In the genomic region with DNA sequence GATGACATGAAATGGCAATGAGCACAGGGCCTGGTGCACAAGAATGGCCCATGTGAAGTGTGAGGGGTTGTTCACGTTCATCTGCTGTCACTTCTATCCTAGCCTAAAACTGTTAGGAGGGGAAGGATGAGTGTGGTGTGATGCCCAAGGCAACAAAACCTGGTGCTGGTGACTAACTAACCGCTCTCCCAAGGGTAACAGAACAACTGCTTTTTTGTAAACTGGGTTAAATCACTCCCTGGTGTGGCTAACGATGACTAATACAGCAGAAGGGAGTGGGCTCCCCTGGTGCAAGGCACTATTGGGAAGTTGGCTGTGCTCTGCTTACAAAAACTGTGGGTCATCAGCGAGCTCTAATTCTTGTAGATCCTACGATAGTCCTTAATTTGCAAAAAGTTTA, we compare ENCODE assay signal across 8 cellular contexts.
DNase-seq lines count a peak whose midpoint lies in the region; ATAC-seq, FAIRE-seq and TF ChIP-seq lines count a peak whose summit lies in the region.

No MANE protein-coding gene starts in this region.

- ATAC-seq in HG02642 (IDR thresholded peaks at IDR 0.05; ENCODE audit: poor library complexity, unreplicated experiment) (peak; percentile 45), lower lobe of right lung (peak; percentile 76 to 83)

- DNase-seq in GM12892 (ENCODE audit: insufficient read length), result no peak
- peak; percentile 71 to 81 for DNase-seq in SJCRH30
- peak; percentile 47 for DNase-seq in lower lobe of right lung
- DNase-seq in activated effector memory CD4-positive, alpha-beta T cell treated with Interleukin-2 at 50 U/mL for 16 hours, result no peak
- no peak for DNase-seq in glomerular visceral epithelial cell (ENCODE audit: extremely low spot score)
- DNase-seq in GF-D8 (lab: John Stamatoyannopoulos, UW), result no peak
- DNase-seq in activated naive CD4-positive, alpha-beta T cell treated with anti-CD3 and anti-CD28 coated beads, Interleukin-2, amount 10 ng/mL, durations not matched to agents 7 days and 5 days, result no peak

- TF ChIP-seq CTCF in lower lobe of right lung (IDR thresholded peaks at IDR 0.05), result no peak

- H3K27ac Mint-ChIP-seq in activated naive CD4-positive, alpha-beta T cell treated with anti-CD3 and anti-CD28 coated beads, Interleukin-2, amount 10 ng/mL, durations not matched to agents 7 days and 5 days, result no peak overlapping the region

- CTCF ChIA-PET in activated naive CD4-positive, alpha-beta T cell treated with anti-CD3 and anti-CD28 coated beads, Interleukin-2, amount 10 ng/mL, durations not matched to agents 7 days and 5 days (lab: Charles Lee), result no interaction called here

- H3K27ac ChIP-seq in SJCRH30 (no peak overlapping the region; the same call in 1 of the 2 replicates), lower lobe of right lung (peak overlapping the region; percentile 27)

- H3K4me3 ChIP-seq in SJCRH30 (no peak overlapping the region), lower lobe of right lung (no peak overlapping the region)

- H3K9me3 ChIP-seq in SJCRH30 (replicated peaks) (no peaks in the 10 kb centered on the region), lower lobe of right lung (no peaks in the 10 kb centered on the region)

- H3K36me3 Mint-ChIP-seq in activated naive CD4-positive, alpha-beta T cell treated with anti-CD3 and anti-CD28 coated beads, Interleukin-2, amount 10 ng/mL, durations not matched to agents 7 days and 5 days, result no peaks in the 10 kb centered on the region

- H3K36me3 ChIP-seq in SJCRH30 (no peaks in the 10 kb centered on the region), lower lobe of right lung (no peaks in the 10 kb centered on the region)

- H3K4me1 ChIP-seq in SJCRH30 (no peaks in the 10 kb centered on the region; the same call in 1 of the 2 replicates), lower lobe of right lung (peaks cover 5% of the 10 kb centered on the region)

- no peak for TF ChIP-seq POLR2A in GM12892 (IDR thresholded peaks at IDR 0.05; ENCODE audit: low read depth, low read length)

- H3K27me3 ChIP-seq in SJCRH30 (no peaks in the 10 kb centered on the region), lower lobe of right lung (ENCODE audit: low read depth) (no peaks in the 10 kb centered on the region)

- peaks cover 4% of the 10 kb centered on the region for H3K27me3 Mint-ChIP-seq in activated naive CD4-positive, alpha-beta T cell treated with anti-CD3 and anti-CD28 coated beads, Interleukin-2, amount 10 ng/mL, durations not matched to agents 7 days and 5 days

- H3K9me3 Mint-ChIP-seq in activated naive CD4-positive, alpha-beta T cell treated with anti-CD3 and anti-CD28 coated beads, Interleukin-2, amount 10 ng/mL, durations not matched to agents 7 days and 5 days, result peaks cover 4% of the 10 kb centered on the region

- no peak overlapping the region for H3K4me3 Mint-ChIP-seq in activated naive CD4-positive, alpha-beta T cell treated with anti-CD3 and anti-CD28 coated beads, Interleukin-2, amount 10 ng/mL, durations not matched to agents 7 days and 5 days

- FAIRE-seq in GM12892 (lab: Jason Lieb, UNC), result peak; percentile 65

- no peaks in the 10 kb centered on the region for H3K4me1 Mint-ChIP-seq in activated naive CD4-positive, alpha-beta T cell treated with anti-CD3 and anti-CD28 coated beads, Interleukin-2, amount 10 ng/mL, durations not matched to agents 7 days and 5 days

- intact Hi-C loops in lower lobe of right lung (cut with DNase I), result no loop called here

Comparison
In these comparisons a context has a peak if more than half of its experiments do, and no peak if none do; other contexts are left out.
1. DNase-seq: peak in SJCRH30 (2 of 2) and lower lobe of right lung (single experiment); none in GM12892 (single experiment), activated effector memory CD4-positive, alpha-beta T cell treated with Interleukin-2 at 50 U/mL for 16 hours (single experiment), glomerular visceral epithelial cell (single experiment), GF-D8 (single experiment) and activated naive CD4-positive, alpha-beta T cell treated with anti-CD3 and anti-CD28 coated beads, Interleukin-2, amount 10 ng/mL, durations not matched to agents 7 days and 5 days (single experiment).